ENCODE assay signal across 8 cellular contexts in the genomic region with DNA sequence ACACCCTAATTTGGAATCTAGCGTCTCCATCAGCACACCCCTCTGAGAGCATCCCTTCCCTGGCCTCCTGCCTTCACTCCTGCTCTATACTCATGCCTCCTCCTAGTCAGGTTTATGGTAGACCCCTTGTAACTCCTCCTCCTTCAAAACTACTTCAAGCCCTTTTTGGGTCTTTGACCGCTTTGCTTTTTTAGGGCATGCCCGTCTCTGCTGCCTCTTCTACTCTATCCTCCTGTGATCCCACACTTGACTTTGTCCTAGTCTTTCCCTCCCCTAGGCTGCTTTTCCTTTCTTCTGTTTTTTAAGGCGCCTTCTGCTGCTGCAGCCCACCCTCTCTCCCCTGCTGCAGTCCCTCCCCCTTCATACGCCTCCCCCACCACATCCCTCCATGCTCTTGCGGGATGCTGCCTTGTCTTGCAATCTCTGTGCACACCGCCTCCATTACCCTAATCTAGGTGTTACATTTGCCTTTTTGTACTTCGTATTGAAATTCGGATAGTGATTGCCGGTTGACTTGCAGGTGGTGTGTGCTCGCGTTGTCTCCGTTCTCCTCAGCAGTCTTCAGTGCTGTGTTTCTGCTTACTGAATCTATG. TPM values are rescaled to one million over a fixed set of nuclear protein-coding genes. Genes with fewer than 3 reads are reported as not detected.
A peak's percentile ranks its signal among the peaks of the same experiment; 100 is the strongest.
DNase-seq lines count a peak whose midpoint lies in the region; ATAC-seq and TF ChIP-seq lines count a peak whose summit lies in the region.

No MANE protein-coding gene starts in this region.

- CTCF ChIA-PET in Panc1 (lab: Charles Lee): no interaction called here

- TF ChIP-seq POLR2A in prostate gland (IDR thresholded peaks at IDR 0.05): no peak

- H3K4me3 ChIP-seq in GM06990 (replicated peaks; ENCODE audit: low read depth, low read length) (peak overlapping the region; percentile 88), Panc1 (ENCODE audit: low read depth in 2 of 2, low read length in 2 of 2) (peak overlapping the region; percentile 69 to 84), epithelial cell of proximal tubule (ENCODE audit: low read depth, low read length) (peak overlapping the region; percentile 67), prostate gland (peak overlapping the region; percentile 94 to 99)

- no peaks in the 10 kb centered on the region for H3K9me3 ChIP-seq in Panc1 (ENCODE audit: control insufficient read depth, insufficient read depth, low read depth, low read length)
- no peaks in the 10 kb centered on the region for H3K9me3 ChIP-seq in prostate gland

- TF ChIP-seq CTCF in GM06990 (IDR thresholded peaks at IDR 0.05; ENCODE audit: insufficient read depth, low read length, poor library complexity, severe bottlenecking): no peak
- no peak for TF ChIP-seq CTCF in Panc1 (IDR thresholded peaks at IDR 0.05)
- no peak for TF ChIP-seq CTCF in epithelial cell of proximal tubule (conservative IDR thresholded peaks at IDR 0.05; ENCODE audit: low read depth, low read length)
- no peak for TF ChIP-seq CTCF in prostate gland (IDR thresholded peaks at IDR 0.05)
- no peak for TF ChIP-seq CTCF in foreskin keratinocyte (conservative IDR thresholded peaks at IDR 0.05)

- H3K27me3 ChIP-seq in GM06990 (replicated peaks; ENCODE audit: control insufficient read depth, insufficient read depth, low read length) (no peaks in the 10 kb centered on the region), Panc1 (ENCODE audit: control insufficient read depth, insufficient read depth, low read length) (no peaks in the 10 kb centered on the region), prostate gland (replicated peaks; ENCODE audit: insufficient read depth) (no peaks in the 10 kb centered on the region), foreskin keratinocyte (no peaks in the 10 kb centered on the region)

- intact Hi-C loops in Panc1 (cut with micrococcal nuclease; ENCODE audit: unreplicated experiment) (no loop called here), prostate gland (cut with DNase I) (loop anchor here (10.0 kb wide), 1 partner anchor 71 kb away; no protein-coding TSS in a partner anchor)

- 32% methylated on average over 13 of the region's 13 CpGs for WGBS in prostate gland

- peaks cover 42% of the 10 kb centered on the region for H3K4me1 ChIP-seq in Panc1 (ENCODE audit: control insufficient read depth, insufficient read depth, low read length)
- H3K4me1 ChIP-seq in prostate gland (replicated peaks): no peaks in the 10 kb centered on the region
- peaks cover 25% of the 10 kb centered on the region for H3K4me1 ChIP-seq in foreskin keratinocyte

- ATAC-seq in Panc1 (no peak), foreskin keratinocyte (no peak)

- BruUV-seq in Panc1 (replicated peaks; lab: Mats Ljungman, UMichigan): no TSS peak

- in situ Hi-C loops in Panc1 (cut with HindIII; ENCODE audit: low pct_unique_long_range_greater_than_20kb, low sequenced_read_pairs): no loop called here

- H3K36me3 ChIP-seq in GM06990 (ENCODE audit: control insufficient read depth, insufficient read depth, low read length): no peaks in the 10 kb centered on the region
- no peaks in the 10 kb centered on the region for H3K36me3 ChIP-seq in Panc1 (ENCODE audit: control insufficient read depth, insufficient read depth, low read length)
- no peaks in the 10 kb centered on the region for H3K36me3 ChIP-seq in prostate gland

- POLR2A ChIA-PET in Panc1 (lab: Charles Lee): no interaction called here

- H3K27ac ChIP-seq in Panc1 (ENCODE audit: low read length) (peak overlapping the region; percentile 78), prostate gland (peak overlapping the region; percentile 91 to 95), foreskin keratinocyte (no peak overlapping the region)

- no peak for DNase-seq in GM06990 (ENCODE audit: extremely low read depth, insufficient read length)
- DNase-seq in Panc1 (ENCODE audit: low read depth, low spot score): no peak
- no peak for DNase-seq in epithelial cell of proximal tubule (ENCODE audit: low read depth)
- DNase-seq in prostate gland (ENCODE audit: low spot score): no peak
- no peak for DNase-seq in NCI-H1694 treated with DMSO at 0.1 percent for 48 hours (lab: John Stamatoyannopoulos, UW)
- DNase-seq in activated CD8-positive, alpha-beta memory T cell treated with anti-CD3 and anti-CD28 coated beads for 24 hours: no peak
- no peak for DNase-seq in NCI-H2171 (lab: John Stamatoyannopoulos, UW)
- no peak for DNase-seq in foreskin keratinocyte

RNA-seq across cellular contexts. Expression of a gene that starts 1.5 kb away (rescaled TPM):
- total RNA-seq in Panc1 (2021; ENCODE audit: unreplicated experiment) (58.4 TPM), epithelial cell of proximal tubule (13.2 and 14.8 TPM in 2 replicates), prostate gland (10 to 100 TPM; 24.1 to 38.4 TPM), foreskin keratinocyte (22.0 and 24.0 TPM in 2 replicates)
- 11.4 TPM for polyA plus RNA-seq in Panc1 (2012; ENCODE audit: insufficient read length)
- 5.5 and 6.0 TPM in 2 replicates for polyA plus RNA-seq in foreskin keratinocyte
